1 cellular context compared by ENCODE assay signal in the genomic region with DNA sequence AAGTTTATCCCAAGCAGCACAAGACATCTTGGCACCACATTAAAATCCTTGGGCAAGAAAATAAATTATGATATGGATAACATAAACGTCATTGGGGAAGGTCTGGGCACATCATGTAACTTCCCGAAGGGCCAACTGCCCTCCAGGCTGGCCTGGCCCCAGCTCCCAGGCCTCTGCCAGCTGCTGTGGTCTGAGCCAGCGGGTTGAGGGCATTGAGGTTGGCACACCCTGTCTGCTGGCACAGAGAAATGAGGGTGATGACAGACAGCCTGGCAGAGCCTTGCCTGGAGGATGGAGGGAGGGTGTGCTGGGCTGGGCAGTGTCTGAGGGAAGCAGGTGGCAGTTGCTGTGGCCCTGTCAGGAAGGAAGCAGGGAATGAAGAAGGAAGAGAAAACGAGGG.
TF ChIP-seq lines count a peak whose summit lies in the region.

No MANE protein-coding gene starts in this region.

TF ChIP-seq in H1, 55 proteins besides CTCF, POLR2A, EP300 and RAD21:
- TF ChIP-seq HDAC6 (IDR thresholded peaks at IDR 0.05; ENCODE audit: low read depth, low read length), result no peak
- TF ChIP-seq TAF1 (IDR thresholded peaks at IDR 0.05; ENCODE audit: low read depth, low read length), result no peak
- no peak for TF ChIP-seq YY1 (IDR thresholded peaks at IDR 0.05; ENCODE audit: low read depth, low read length)
- no peak for TF ChIP-seq SIX5 (IDR thresholded peaks at IDR 0.05; ENCODE audit: low read depth, low read length)
- no peak for TF ChIP-seq ZNF274 (IDR thresholded peaks at IDR 0.05; ENCODE audit: borderline replicate concordance, extremely low read depth, low read length)
- no peak for TF ChIP-seq CBX8 (IDR thresholded peaks at IDR 0.05; ENCODE audit: borderline replicate concordance, low read depth, low read length)
- TF ChIP-seq CREB1 (IDR thresholded peaks at IDR 0.05), result no peak
- TF ChIP-seq SUZ12 (IDR thresholded peaks at IDR 0.05; ENCODE audit: low read length), result no peak
- no peak for TF ChIP-seq GTF2F1 (IDR thresholded peaks at IDR 0.05; ENCODE audit: borderline replicate concordance, low read depth, low read length)
- TF ChIP-seq, protein P1, sequence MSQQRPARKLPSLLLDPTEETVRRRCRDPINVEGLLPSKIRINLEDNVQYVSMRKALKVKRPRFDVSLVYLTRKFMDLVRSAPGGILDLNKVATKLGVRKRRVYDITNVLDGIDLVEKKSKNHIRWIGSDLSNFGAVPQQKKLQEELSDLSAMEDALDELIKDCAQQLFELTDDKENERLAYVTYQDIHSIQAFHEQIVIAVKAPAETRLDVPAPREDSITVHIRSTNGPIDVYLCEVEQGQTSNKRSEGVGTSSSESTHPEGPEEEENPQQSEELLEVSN (IDR thresholded peaks at IDR 0.05), result no peak
- no peak for TF ChIP-seq CHD1 (IDR thresholded peaks at IDR 0.05; ENCODE audit: low read depth, low read length)
- no peak for TF ChIP-seq HDAC2 (IDR thresholded peaks at IDR 0.05; ENCODE audit: borderline replicate concordance in 1 of 2, low read depth in 2 of 2, low read length in 2 of 2)
